In genomic region chr20:63657937-63658748, GRCh38 we compare ENCODE assay signal across 8 cellular contexts. TPM values are rescaled to one million over a fixed set of nuclear protein-coding genes. Genes with fewer than 3 reads are reported as not detected.
DNase-seq lines count a peak whose midpoint lies in the region; ATAC-seq lines count a peak whose summit lies in the region.

Gene RTEL1, plus strand, starts transcription at chr20:63658312. Its CDS starts 1,091 bp downstream, at chr20:63659403.

- peak within 1 kb of the TSS; percentile 96 for H3K4me3 ChIP-seq in CD8-positive, alpha-beta memory T cell (ENCODE audit: low read length)
- peak within 1 kb of the TSS; percentile 97 for H3K4me3 ChIP-seq in effector memory CD4-positive, alpha-beta T cell (ENCODE audit: insufficient read depth, low read depth, low read length, poor library complexity, severe bottlenecking)

- H3K36me3 ChIP-seq in CD8-positive, alpha-beta memory T cell (ENCODE audit: insufficient read depth, low read length) = no peaks in the 10 kb centered on the region
- H3K36me3 ChIP-seq in effector memory CD4-positive, alpha-beta T cell (ENCODE audit: control insufficient read depth, insufficient read depth, low read length) = peaks cover 16% of the 10 kb centered on the region

- H3K27me3 Mint-ChIP-seq in CD8-positive, alpha-beta memory T cell = peaks cover 0 to 9% of the 10 kb centered on the region in 2 donors

- peaks cover 39% of the 10 kb centered on the region for H3K4me1 ChIP-seq in CD8-positive, alpha-beta memory T cell (ENCODE audit: insufficient read depth, low read length)
- H3K4me1 ChIP-seq in effector memory CD4-positive, alpha-beta T cell (ENCODE audit: control insufficient read depth, insufficient read depth, low read length, poor library complexity, severe bottlenecking) = peaks cover 19% of the 10 kb centered on the region

- peaks cover 0 to 33% (median 0%) of the 10 kb centered on the region in 3 donors for H3K36me3 Mint-ChIP-seq in CD8-positive, alpha-beta memory T cell

- no peaks in the 10 kb centered on the region for H3K9me3 Mint-ChIP-seq in CD8-positive, alpha-beta memory T cell

- peaks cover 26 to 48% (median 41%) of the 10 kb centered on the region in 3 donors for H3K4me1 Mint-ChIP-seq in CD8-positive, alpha-beta memory T cell

- peak within 1 kb of the TSS; percentile 94 to 96 (median 95) for H3K4me3 Mint-ChIP-seq in CD8-positive, alpha-beta memory T cell

- H3K27ac Mint-ChIP-seq in CD8-positive, alpha-beta memory T cell = peak within 1 kb of the TSS; percentile 92 to 98 (median 95)

- CTCF ChIA-PET in CD8-positive, alpha-beta memory T cell (lab: Charles Lee) = interaction anchor here (0.7 to 1.6 kb wide), 11 partner anchors 10 to 207 kb away, joined by 3 to 12 read pairs (median 5); partner anchors contain the start of genes HELZ2, PTK6 and TPD52L2

- H3K27me3 ChIP-seq in CD8-positive, alpha-beta memory T cell (ENCODE audit: insufficient read depth, low read length, poor library complexity, severe bottlenecking) = no peaks in the 10 kb centered on the region
- H3K27me3 ChIP-seq in effector memory CD4-positive, alpha-beta T cell (replicated peaks; ENCODE audit: control insufficient read depth, insufficient read depth, low read length, poor library complexity, severe bottlenecking) = no peaks in the 10 kb centered on the region

- no peaks in the 10 kb centered on the region for H3K9me3 ChIP-seq in CD8-positive, alpha-beta memory T cell (ENCODE audit: low read length)
- H3K9me3 ChIP-seq in effector memory CD4-positive, alpha-beta T cell (ENCODE audit: control insufficient read depth, low read length) = no peaks in the 10 kb centered on the region

- POLR2A ChIA-PET in CD8-positive, alpha-beta memory T cell (lab: Charles Lee) = interaction anchor here (0.5 to 1.5 kb wide), 14 partner anchors 16 to 137 kb away, joined by 3 to 9 read pairs (median 4); partner anchors contain the start of genes ARFRP1, GMEB2 and ZGPAT

- peak; percentile 79 for ATAC-seq in GM19467 (IDR thresholded peaks at IDR 0.05; ENCODE audit: unreplicated experiment)

- H3K27ac ChIP-seq in CD8-positive, alpha-beta memory T cell (ENCODE audit: low read depth, low read length) = peak within 1 kb of the TSS; percentile 66
- H3K27ac ChIP-seq in effector memory CD4-positive, alpha-beta T cell (ENCODE audit: insufficient read depth, low read length, poor library complexity, severe bottlenecking) = peak within 1 kb of the TSS; percentile 82

- peak; percentile 78 to 89 (median 84) for DNase-seq in CD8-positive, alpha-beta memory T cell
- peak; percentile 78 for DNase-seq in HS-27A (ENCODE audit: low read depth)
- DNase-seq in NK-92 treated with Interleukin-12 subunit alpha and Interleukin-12 subunit beta, amount 100 ng/mL, for 24 hours (lab: John Stamatoyannopoulos, UW) = peak; percentile 86
- peak; percentile 99 for DNase-seq in activated CD8-positive, alpha-beta memory T cell treated with anti-CD3 and anti-CD28 coated beads for 24 hours
- peak; percentile 71 to 80 (median 77) for DNase-seq in effector memory CD4-positive, alpha-beta T cell
- peak; percentile 95 for DNase-seq in lung microvascular endothelial cell (ENCODE audit: low read depth in 2 of 2)
- DNase-seq in stimulated activated CD4-positive, alpha-beta T cell treated with anti-CD3 and anti-CD28 coated beads, TNF-alpha, amount 100 ng/mL, for 48 hours (ENCODE audit: low read depth in 3 of 3) = peak; percentile 77 to 83 (median 82)

RNA-seq across cellular contexts. Expression of gene RTEL1, which starts in this region (rescaled TPM):
- 10 to 100 TPM; 52.3 to 54.5 TPM for total RNA-seq in CD8-positive, alpha-beta memory T cell
- 5.7 TPM for polyA plus RNA-seq in CD8-positive, alpha-beta memory T cell
- total RNA-seq in lung microvascular endothelial cell = 4.4 and 4.6 TPM in 2 replicates

Comparison
In these comparisons a context has a peak if more than half of its experiments do, and no peak if none do; other contexts are left out.
1. Peak in every context shown above with its lines: DNase-seq, ATAC-seq, H3K4me3 ChIP-seq and H3K27ac ChIP-seq.